ENCODE assay signal across 16 cellular contexts in genomic region chr12:132451172-132451835, GRCh38. TPM values are rescaled to one million over a fixed set of nuclear protein-coding genes. Genes with fewer than 3 reads are reported as not detected.
DNase-seq lines count a peak whose midpoint lies in the region; ATAC-seq and TF ChIP-seq lines count a peak whose summit lies in the region.
"Had no signal": no experiment of that assay in that cellular context is flagged by ENCODE, and none has a peak within 500 bp of the region (broad histone marks: within the 10 kb centered on the region; RNA-seq: fewer than 3 reads in every experiment).

No MANE protein-coding gene starts in this region.

- H3K4me3 ChIP-seq in SK-N-MC (no peak overlapping the region), mesendoderm (ENCODE audit: low read length) (no peak overlapping the region)
- H3K4me3 ChIP-seq: colonic mucosa, lung, tibial nerve had no signal

- H3K4me1 ChIP-seq in mesendoderm (ENCODE audit: control insufficient read depth, low read depth, low read length) = no peaks in the 10 kb centered on the region
- H3K4me1 ChIP-seq: colonic mucosa had no signal

- no CpG with 5 or more reads among the region's 35 CpGs for WGBS in mesendoderm (ENCODE audit: extremely low coverage, insufficient coverage, low lambda C conversion rate)

- H3K36me3 Mint-ChIP-seq in activated CD8-positive, alpha-beta T cell treated with anti-CD3 and anti-CD28 coated beads for 36 hours (ENCODE audit: low read depth) = no peaks in the 10 kb centered on the region
- no peaks in the 10 kb centered on the region for H3K36me3 Mint-ChIP-seq in activated CD8-positive, alpha-beta T cell treated with anti-CD3 and anti-CD28 coated beads, Interleukin-2, amount 10 ng/mL, durations not matched to agents 7 days and 5 days (ENCODE audit: low read depth)
- peaks cover under 1% of the 10 kb centered on the region for H3K36me3 Mint-ChIP-seq in stimulated activated effector memory CD8-positive, alpha-beta T cell treated with anti-CD3 and anti-CD28 coated beads, Interleukin-12 subunit alpha, Interleukin-12 subunit beta, amount 100 ng/mL, for 72 hours
- H3K36me3 Mint-ChIP-seq: CD8-positive, alpha-beta T cell had no signal

- H3K79me2 ChIP-seq in mesendoderm (ENCODE audit: control insufficient read depth, insufficient read depth, low read length) = no peaks in the 10 kb centered on the region

- H3K27me3 Mint-ChIP-seq in activated CD8-positive, alpha-beta T cell treated with anti-CD3 and anti-CD28 coated beads for 36 hours = no peaks in the 10 kb centered on the region
- no peaks in the 10 kb centered on the region for H3K27me3 Mint-ChIP-seq in activated CD8-positive, alpha-beta T cell treated with anti-CD3 and anti-CD28 coated beads, Interleukin-2, amount 10 ng/mL, durations not matched to agents 7 days and 5 days (ENCODE audit: low read depth)

- H2BK15ac ChIP-seq in mesendoderm (replicated peaks; ENCODE audit: low read depth) = no peak overlapping the region

- POLR2A ChIA-PET in activated CD8-positive, alpha-beta T cell treated with anti-CD3 and anti-CD28 coated beads for 36 hours (lab: Charles Lee) = no interaction called here
- POLR2A ChIA-PET in activated CD8-positive, alpha-beta T cell treated with anti-CD3 and anti-CD28 coated beads, Interleukin-2, amount 10 ng/mL, durations not matched to agents 7 days and 5 days (lab: Charles Lee) = interaction anchor here (1.1 to 1.8 kb wide), 2 partner anchors 11 to 12 kb away, joined by 4 to 5 read pairs; no protein-coding TSS in a partner anchor

- TF ChIP-seq CTCF in activated CD8-positive, alpha-beta T cell treated with anti-CD3 and anti-CD28 coated beads for 36 hours (IDR thresholded peaks at IDR 0.05) = no peak

- H3K4me3 Mint-ChIP-seq in activated CD8-positive, alpha-beta T cell treated with anti-CD3 and anti-CD28 coated beads for 36 hours = no peak overlapping the region
- H3K4me3 Mint-ChIP-seq in activated CD8-positive, alpha-beta T cell treated with anti-CD3 and anti-CD28 coated beads, Interleukin-2, amount 10 ng/mL, durations not matched to agents 7 days and 5 days = no peak overlapping the region
- no peak overlapping the region for H3K4me3 Mint-ChIP-seq in stimulated activated effector memory CD8-positive, alpha-beta T cell treated with anti-CD3 and anti-CD28 coated beads, Interleukin-12 subunit alpha, Interleukin-12 subunit beta, amount 100 ng/mL, for 72 hours
- H3K4me3 Mint-ChIP-seq: CD8-positive, alpha-beta T cell had no signal

- no peaks in the 10 kb centered on the region for H3K79me1 ChIP-seq in mesendoderm (ENCODE audit: low read length)

- H3K9ac ChIP-seq in SK-N-MC (ENCODE audit: insufficient read length) = peak overlapping the region; percentile 60
- no peak overlapping the region for H3K9ac ChIP-seq in mesendoderm (ENCODE audit: low read length)

- no peak overlapping the region for H3K4me2 ChIP-seq in mesendoderm (ENCODE audit: low read length)

- no peak overlapping the region for H3K56ac ChIP-seq in mesendoderm (ENCODE audit: low read length)

- H3K27me3 ChIP-seq in mesendoderm (ENCODE audit: insufficient read depth, low read length, poor library complexity) = no peaks in the 10 kb centered on the region
- H3K27me3 ChIP-seq: colonic mucosa had no signal

- no peak overlapping the region for H2AK5ac ChIP-seq in mesendoderm (ENCODE audit: low read length)

- no peak overlapping the region for H3K18ac ChIP-seq in mesendoderm (ENCODE audit: low read length)

- H3K27ac ChIP-seq in SK-N-MC (no peak overlapping the region), mesendoderm (ENCODE audit: low read depth, low read length) (no peak overlapping the region)
- H3K27ac ChIP-seq: colonic mucosa, tibial nerve had no signal

- H4K5ac ChIP-seq in mesendoderm (ENCODE audit: low read length) = no peak overlapping the region

- CTCF ChIA-PET in activated CD8-positive, alpha-beta T cell treated with anti-CD3 and anti-CD28 coated beads for 36 hours (lab: Charles Lee) = interaction anchor here (1.5 to 1.7 kb wide), 2 partner anchors 10 to 72 kb away, joined by 7 read pairs; no protein-coding TSS in a partner anchor
- CTCF ChIA-PET in activated CD8-positive, alpha-beta T cell treated with anti-CD3 and anti-CD28 coated beads, Interleukin-2, amount 10 ng/mL, durations not matched to agents 7 days and 5 days (lab: Charles Lee) = no interaction called here

- H2BK5ac ChIP-seq in mesendoderm (ENCODE audit: low read length) = no peak overlapping the region

- no peak overlapping the region for H3K4ac ChIP-seq in mesendoderm (ENCODE audit: low read depth, low read length)

- H3K9me3 ChIP-seq in SK-N-MC (ENCODE audit: low read depth, low read length) = no peaks in the 10 kb centered on the region
- H3K9me3 ChIP-seq: colonic mucosa had no signal

- no peaks in the 10 kb centered on the region for H3K9me3 Mint-ChIP-seq in activated CD8-positive, alpha-beta T cell treated with anti-CD3 and anti-CD28 coated beads for 36 hours
- H3K9me3 Mint-ChIP-seq in activated CD8-positive, alpha-beta T cell treated with anti-CD3 and anti-CD28 coated beads, Interleukin-2, amount 10 ng/mL, durations not matched to agents 7 days and 5 days (ENCODE audit: insufficient read depth) = no peaks in the 10 kb centered on the region
- H3K9me3 Mint-ChIP-seq in stimulated activated effector memory CD8-positive, alpha-beta T cell treated with anti-CD3 and anti-CD28 coated beads, Interleukin-12 subunit alpha, Interleukin-12 subunit beta, amount 100 ng/mL, for 72 hours = no peaks in the 10 kb centered on the region
- H3K9me3 Mint-ChIP-seq: CD8-positive, alpha-beta T cell had no signal

- intact Hi-C loops in activated CD8-positive, alpha-beta T cell treated with anti-CD3 and anti-CD28 coated beads for 36 hours (cut with micrococcal nuclease) = no loop called here

- peak; percentile 43 for DNase-seq in activated CD8-positive, alpha-beta T cell treated with anti-CD3 and anti-CD28 coated beads for 36 hours
- no peak for DNase-seq in activated CD8-positive, alpha-beta T cell treated with anti-CD3 and anti-CD28 coated beads, Interleukin-2, amount 10 ng/mL, durations not matched to agents 7 days and 5 days
- DNase-seq in SK-N-MC (ENCODE audit: low read depth, low spot score) = no peak
- DNase-seq in stimulated activated effector memory CD8-positive, alpha-beta T cell treated with anti-CD3 and anti-CD28 coated beads, Interleukin-12 subunit alpha, Interleukin-12 subunit beta, amount 100 ng/mL, for 72 hours (ENCODE audit: low spot score in 2 of 2) = no peak
- no peak for DNase-seq in hypothalamus (lab: John Stamatoyannopoulos, UW)
- no peak for DNase-seq in mesendoderm
- no peak for DNase-seq in NCI-H69 (lab: John Stamatoyannopoulos, UW)
- DNase-seq: CD8-positive, alpha-beta T cell; colonic mucosa; NCI-H187 treated with DMSO at 0.1 percent for 48 hours; NCI-H510A; stimulated activated CD4-positive, alpha-beta T cell treated with anti-CD3 and anti-CD28 coated beads, Interleukin-2, amount 100 ng/mL, for 24 hours had no signal

- no peak overlapping the region for H3K27ac Mint-ChIP-seq in activated CD8-positive, alpha-beta T cell treated with anti-CD3 and anti-CD28 coated beads for 36 hours
- H3K27ac Mint-ChIP-seq in activated CD8-positive, alpha-beta T cell treated with anti-CD3 and anti-CD28 coated beads, Interleukin-2, amount 10 ng/mL, durations not matched to agents 7 days and 5 days = no peak overlapping the region
- no peak overlapping the region for H3K27ac Mint-ChIP-seq in stimulated activated effector memory CD8-positive, alpha-beta T cell treated with anti-CD3 and anti-CD28 coated beads, Interleukin-12 subunit alpha, Interleukin-12 subunit beta, amount 100 ng/mL, for 72 hours
- H3K27ac Mint-ChIP-seq: CD8-positive, alpha-beta T cell had no signal

- no peak overlapping the region for H3K23ac ChIP-seq in mesendoderm (ENCODE audit: low read length)

- ATAC-seq in activated CD8-positive, alpha-beta T cell treated with anti-CD3 and anti-CD28 coated beads for 36 hours = peak; percentile 57
- ATAC-seq in activated CD8-positive, alpha-beta T cell treated with anti-CD3 and anti-CD28 coated beads, Interleukin-2, amount 10 ng/mL, durations not matched to agents 7 days and 5 days = no peak
- peak; percentile 48 for ATAC-seq in GM21723 (IDR thresholded peaks at IDR 0.05; ENCODE audit: unreplicated experiment)
- peak; percentile 46 for ATAC-seq in stimulated activated effector memory CD8-positive, alpha-beta T cell treated with anti-CD3 and anti-CD28 coated beads, Interleukin-12 subunit alpha, Interleukin-12 subunit beta, amount 100 ng/mL, for 72 hours
- ATAC-seq: CD8-positive, alpha-beta T cell; SK-N-SH treated with all-trans-retinoic acid at 6 μM for 48 hours had no signal

- H3K4me1 Mint-ChIP-seq in activated CD8-positive, alpha-beta T cell treated with anti-CD3 and anti-CD28 coated beads for 36 hours (ENCODE audit: low read depth) = peaks cover 27% of the 10 kb centered on the region
- peaks cover 56% of the 10 kb centered on the region for H3K4me1 Mint-ChIP-seq in activated CD8-positive, alpha-beta T cell treated with anti-CD3 and anti-CD28 coated beads, Interleukin-2, amount 10 ng/mL, durations not matched to agents 7 days and 5 days (ENCODE audit: low read depth)
- H3K4me1 Mint-ChIP-seq in stimulated activated effector memory CD8-positive, alpha-beta T cell treated with anti-CD3 and anti-CD28 coated beads, Interleukin-12 subunit alpha, Interleukin-12 subunit beta, amount 100 ng/mL, for 72 hours = peaks cover 18% of the 10 kb centered on the region

- H3K36me3 ChIP-seq in SK-N-MC (ENCODE audit: insufficient read depth, low read length) (no peaks in the 10 kb centered on the region), mesendoderm (ENCODE audit: control insufficient read depth, insufficient read depth, low read length) (no peaks in the 10 kb centered on the region)
- H3K36me3 ChIP-seq: colonic mucosa, tibial nerve had no signal

- no peak overlapping the region for H2BK120ac ChIP-seq in mesendoderm (ENCODE audit: low read depth, low read length)

- H4K8ac ChIP-seq in mesendoderm (ENCODE audit: low read depth, low read length) = no peak overlapping the region

RNA-seq across cellular contexts. Expression of gene FBRSL1, which starts 38.6 kb away (rescaled TPM):
- total RNA-seq in activated CD8-positive, alpha-beta T cell treated with anti-CD3 and anti-CD28 coated beads for 36 hours = 10 to 100 TPM; 41.4 to 48.1 TPM
- 10 to 100 TPM; 51.2 to 58.5 TPM for total RNA-seq in activated CD8-positive, alpha-beta T cell treated with anti-CD3 and anti-CD28 coated beads, Interleukin-2, amount 10 ng/mL, durations not matched to agents 7 days and 5 days
- polyA plus RNA-seq in mesendoderm (2013, experiment 1 of 2) = 86.6 TPM
- polyA plus RNA-seq in mesendoderm (2013, experiment 2 of 2) = 82.2 TPM
